Comparison of ENCODE assay signal across 33 cellular contexts in genomic region chr19:54412877-54413276, GRCh38. TPM values are rescaled to one million over a fixed set of nuclear protein-coding genes. Genes with fewer than 3 reads are reported as not detected.
"Had no signal": no experiment of that assay in that cellular context is flagged by ENCODE, and none has a peak within 500 bp of the region (broad histone marks: within the 10 kb centered on the region; RNA-seq: fewer than 3 reads in every experiment).

No MANE protein-coding gene starts in this region.

- H3K4me2 ChIP-seq: neural progenitor cell, smooth muscle cell had no signal

- H3K36me3 ChIP-seq: neural progenitor cell, ovary, spleen, suprapubic skin, tibial artery, transverse colon, upper lobe of left lung, vagina had no signal

- H3K4me3 ChIP-seq: neural progenitor cell, ovary, psoas muscle, skin epidermis, smooth muscle cell, spleen, suprapubic skin, testis, tibial artery, transverse colon, upper lobe of left lung, vagina had no signal

- H3K9ac ChIP-seq: neural progenitor cell, parathyroid adenoma had no signal

- H3K4me3 Mint-ChIP-seq: naive thymus-derived CD8-positive, alpha-beta T cell; natural killer cell treated with Interleukin-12 subunit alpha and Interleukin-12 subunit beta and Interleukin-15 and Interleukin-18, amount 100 ng/mL, for 72 hours; nephron progenitor cell; stimulated activated memory B cell treated with anti-CD40 and anti-IgM and Interleukin-4, amounts not matched to agents 10 μg/mL and 1 μg/mL and 100 μg/mL, for 72 hours; stimulated activated naive CD8-positive, alpha-beta T cell treated with anti-CD3 and anti-CD28 coated beads, Interleukin-15, amount 100 ng/mL, for 72 hours had no signal

- H3K27ac ChIP-seq: neural progenitor cell, ovary, parathyroid adenoma, psoas muscle, skin epidermis, spleen, suprapubic skin, testis, tibial artery, transverse colon, upper lobe of left lung, vagina had no signal

- DNase-seq: naive thymus-derived CD8-positive, alpha-beta T cell; nephron progenitor cell; occipital lobe; ovary; psoas muscle; right cardiac atrium; spleen; stimulated activated CD4-positive, alpha-beta T cell treated with anti-CD3 and anti-CD28 coated beads, Interleukin-12 subunit alpha, Interleukin-12 subunit beta, amount 100 ng/mL, for 4 hours; stimulated activated CD4-positive, alpha-beta T cell treated with anti-CD3 and anti-CD28 coated beads, Interleukin-1b, Interleukin-23, amount 100 ng/mL, for 48 hours; stimulated activated CD4-positive, alpha-beta T cell treated with anti-CD3 and anti-CD28 coated beads, Interleukin-4, amount 100 ng/mL, for 1 hour; stimulated activated CD4-positive, alpha-beta T cell treated with anti-CD3 and anti-CD28 coated beads, Interleukin-4, amount 100 ng/mL, for 4 hours; stimulated activated CD8-positive, alpha-beta memory T cell treated with anti-CD3 and anti-CD28 coated beads, Interleukin-4, amount 100 ng/mL, for 48 hours; stimulated activated naive CD4-positive, alpha-beta T cell; stimulated activated naive CD8-positive, alpha-beta T cell treated with anti-CD3 and anti-CD28 coated beads, Interleukin-15, amount 100 ng/mL, for 72 hours; stimulated activated naive CD8-positive, alpha-beta T cell treated with anti-CD3 and anti-CD28 coated beads, Interleukin-15, Interleukin-2, amounts not matched to agents 100 U/mL and 50 U/mL, for 24 hours; substantia nigra; testis; tibial artery; transverse colon; upper lobe of left lung had no signal

- H3K9me3 ChIP-seq: ovary, psoas muscle, suprapubic skin, testis, tibial artery, transverse colon, upper lobe of left lung, vagina had no signal

- ATAC-seq: naive thymus-derived CD8-positive, alpha-beta T cell; natural killer cell treated with Interleukin-12 subunit alpha and Interleukin-12 subunit beta and Interleukin-15 and Interleukin-18, amount 100 ng/mL, for 72 hours; psoas muscle; right cardiac atrium; sciatic nerve; stimulated activated memory B cell treated with anti-CD40 and anti-IgM and Interleukin-4, amounts not matched to agents 10 μg/mL and 1 μg/mL and 100 μg/mL, for 72 hours; stimulated activated naive CD8-positive, alpha-beta T cell treated with anti-CD3 and anti-CD28 coated beads, Interleukin-15, amount 100 ng/mL, for 72 hours; stimulated activated naive CD8-positive, alpha-beta T cell treated with anti-CD3 and anti-CD28 coated beads, Interleukin-15, Interleukin-2, amounts not matched to agents 100 U/mL and 50 U/mL, for 24 hours had no signal

- H3K27me3 ChIP-seq: ovary, testis, vagina had no signal

- H3K4me1 ChIP-seq: parathyroid adenoma, psoas muscle, transverse colon, vagina had no signal

- FAIRE-seq: urothelium cell line had no signal

- H3K79me2 ChIP-seq: parathyroid adenoma had no signal

- H3K27ac Mint-ChIP-seq: nephron progenitor cell; progenitor cell of endocrine pancreas; stimulated activated memory B cell treated with anti-CD40 and anti-IgM and Interleukin-4, amounts not matched to agents 10 μg/mL and 1 μg/mL and 100 μg/mL, for 72 hours had no signal

- H2AFZ ChIP-seq: neural progenitor cell, parathyroid adenoma had no signal

RNA-seq across cellular contexts. Expression of gene TTYH1, which starts 2.4 kb away (rescaled TPM):
- total RNA-seq: naive thymus-derived CD8-positive, alpha-beta T cell; osteoblast; renal cortical epithelial cell; upper lobe of left lung had no signal

RNA-seq across cellular contexts. Expression of gene LAIR1, which starts 48.1 kb away (rescaled TPM):
- total RNA-seq: progenitor cell of endocrine pancreas, renal cortical epithelial cell, smooth muscle cell had no signal
- polyA plus RNA-seq: smooth muscle cell had no signal
